ENCODE assay signal across 17 cellular contexts in the genomic region with DNA sequence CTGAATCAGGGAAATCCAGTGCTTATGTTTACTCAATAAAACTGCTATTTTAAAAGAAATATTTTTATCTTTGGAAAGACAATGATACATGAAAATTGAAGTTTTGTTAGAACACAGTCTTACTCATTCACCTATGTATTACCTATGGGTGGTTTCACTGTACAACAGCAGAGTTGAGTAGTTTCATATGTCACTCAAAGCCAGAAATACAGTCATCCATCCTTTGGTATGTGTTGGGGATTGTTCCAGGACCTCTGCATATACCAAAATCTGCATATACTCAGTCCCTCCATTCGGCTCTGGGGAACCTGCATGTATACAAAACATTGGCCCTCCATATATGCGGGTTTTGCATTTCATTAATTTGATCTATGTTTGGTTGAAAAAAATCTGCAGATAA.
DNase-seq lines count a peak whose midpoint lies in the region; ATAC-seq, FAIRE-seq and TF ChIP-seq lines count a peak whose summit lies in the region.
"Had no signal": no experiment of that assay in that cellular context is flagged by ENCODE, and none has a peak within 500 bp of the region (broad histone marks: within the 10 kb centered on the region; RNA-seq: fewer than 3 reads in every experiment).

No MANE protein-coding gene starts in this region.

- POLR2A ChIA-PET in activated CD8-positive, alpha-beta T cell treated with anti-CD3 and anti-CD28 coated beads for 36 hours (lab: Charles Lee) = no interaction called here
- POLR2A ChIA-PET in activated CD8-positive, alpha-beta T cell treated with anti-CD3 and anti-CD28 coated beads, Interleukin-2, amount 10 ng/mL, durations not matched to agents 7 days and 5 days (lab: Charles Lee) = no interaction called here
- POLR2A ChIA-PET in WTC11 (lab: Charles Lee) = no interaction called here

- no peak for DNase-seq in activated CD8-positive, alpha-beta T cell treated with anti-CD3 and anti-CD28 coated beads for 36 hours
- DNase-seq in activated CD8-positive, alpha-beta T cell treated with anti-CD3 and anti-CD28 coated beads, Interleukin-2, amount 10 ng/mL, durations not matched to agents 7 days and 5 days = no peak
- DNase-seq in GM12892 (ENCODE audit: insufficient read length) = no peak
- no peak for DNase-seq in stimulated activated effector memory CD8-positive, alpha-beta T cell treated with anti-CD3 and anti-CD28 coated beads, Interleukin-12 subunit alpha, Interleukin-12 subunit beta, amount 100 ng/mL, for 72 hours (ENCODE audit: low spot score in 2 of 2)
- no peak for DNase-seq in WTC11 (ENCODE audit: low spot score)
- DNase-seq in NCI-H2227 treated with DMSO at 0.1 percent for 48 hours (lab: John Stamatoyannopoulos, UW) = no peak
- DNase-seq in GM12891 (ENCODE audit: insufficient read length, low spot score) = no peak
- DNase-seq: 8988T; CD4-positive, alpha-beta memory T cell; DMS153; DMS79; GDM1; H9 had no signal

- H3K9me3 Mint-ChIP-seq in activated CD8-positive, alpha-beta T cell treated with anti-CD3 and anti-CD28 coated beads for 36 hours = peaks cover 4% of the 10 kb centered on the region
- peaks cover 5% of the 10 kb centered on the region for H3K9me3 Mint-ChIP-seq in activated CD8-positive, alpha-beta T cell treated with anti-CD3 and anti-CD28 coated beads, Interleukin-2, amount 10 ng/mL, durations not matched to agents 7 days and 5 days (ENCODE audit: insufficient read depth)
- H3K9me3 Mint-ChIP-seq in activated T-helper 17 cell treated with anti-CD3 and anti-CD28 coated beads, Interleukin-2, amount 50 U/mL, for 72 hours = peaks cover 8% of the 10 kb centered on the region
- peaks cover 15% of the 10 kb centered on the region for H3K9me3 Mint-ChIP-seq in stimulated activated effector memory CD8-positive, alpha-beta T cell treated with anti-CD3 and anti-CD28 coated beads, Interleukin-12 subunit alpha, Interleukin-12 subunit beta, amount 100 ng/mL, for 72 hours
- peaks cover 17% of the 10 kb centered on the region for H3K9me3 Mint-ChIP-seq in WTC11

- ATAC-seq in activated CD8-positive, alpha-beta T cell treated with anti-CD3 and anti-CD28 coated beads for 36 hours = peak; percentile 47
- no peak for ATAC-seq in activated CD8-positive, alpha-beta T cell treated with anti-CD3 and anti-CD28 coated beads, Interleukin-2, amount 10 ng/mL, durations not matched to agents 7 days and 5 days
- peak; percentile 80 for ATAC-seq in activated T-helper 17 cell treated with anti-CD3 and anti-CD28 coated beads, Interleukin-2, amount 50 U/mL, for 72 hours (replicated peaks)
- ATAC-seq in stimulated activated effector memory CD8-positive, alpha-beta T cell treated with anti-CD3 and anti-CD28 coated beads, Interleukin-12 subunit alpha, Interleukin-12 subunit beta, amount 100 ng/mL, for 72 hours = peak; percentile 58
- ATAC-seq in WTC11 = no peak

- H3K27ac Mint-ChIP-seq in activated CD8-positive, alpha-beta T cell treated with anti-CD3 and anti-CD28 coated beads for 36 hours = no peak overlapping the region
- H3K27ac Mint-ChIP-seq in activated CD8-positive, alpha-beta T cell treated with anti-CD3 and anti-CD28 coated beads, Interleukin-2, amount 10 ng/mL, durations not matched to agents 7 days and 5 days = no peak overlapping the region
- H3K27ac Mint-ChIP-seq in activated T-helper 17 cell treated with anti-CD3 and anti-CD28 coated beads, Interleukin-2, amount 50 U/mL, for 72 hours = no peak overlapping the region
- H3K27ac Mint-ChIP-seq in stimulated activated effector memory CD8-positive, alpha-beta T cell treated with anti-CD3 and anti-CD28 coated beads, Interleukin-12 subunit alpha, Interleukin-12 subunit beta, amount 100 ng/mL, for 72 hours = no peak overlapping the region
- H3K27ac Mint-ChIP-seq in WTC11 = no peak overlapping the region
- H3K27ac Mint-ChIP-seq: CD14-positive monocyte; CD4-positive, alpha-beta memory T cell; H9 had no signal

- CTCF ChIA-PET in activated CD8-positive, alpha-beta T cell treated with anti-CD3 and anti-CD28 coated beads for 36 hours (lab: Charles Lee) = no interaction called here
- CTCF ChIA-PET in activated CD8-positive, alpha-beta T cell treated with anti-CD3 and anti-CD28 coated beads, Interleukin-2, amount 10 ng/mL, durations not matched to agents 7 days and 5 days (lab: Charles Lee) = no interaction called here
- CTCF ChIA-PET in WTC11 (lab: Charles Lee) = no interaction called here

- peaks cover 3% of the 10 kb centered on the region for H3K36me3 Mint-ChIP-seq in activated CD8-positive, alpha-beta T cell treated with anti-CD3 and anti-CD28 coated beads for 36 hours (ENCODE audit: low read depth)
- no peaks in the 10 kb centered on the region for H3K36me3 Mint-ChIP-seq in activated CD8-positive, alpha-beta T cell treated with anti-CD3 and anti-CD28 coated beads, Interleukin-2, amount 10 ng/mL, durations not matched to agents 7 days and 5 days (ENCODE audit: low read depth)
- no peaks in the 10 kb centered on the region for H3K36me3 Mint-ChIP-seq in activated T-helper 17 cell treated with anti-CD3 and anti-CD28 coated beads, Interleukin-2, amount 50 U/mL, for 72 hours (ENCODE audit: low read depth)
- H3K36me3 Mint-ChIP-seq in stimulated activated effector memory CD8-positive, alpha-beta T cell treated with anti-CD3 and anti-CD28 coated beads, Interleukin-12 subunit alpha, Interleukin-12 subunit beta, amount 100 ng/mL, for 72 hours = no peaks in the 10 kb centered on the region
- H3K36me3 Mint-ChIP-seq in WTC11 = peaks cover 9% of the 10 kb centered on the region
- H3K36me3 Mint-ChIP-seq: CD14-positive monocyte had no signal

- H3K4me1 Mint-ChIP-seq in activated CD8-positive, alpha-beta T cell treated with anti-CD3 and anti-CD28 coated beads for 36 hours (ENCODE audit: low read depth) = no peaks in the 10 kb centered on the region
- H3K4me1 Mint-ChIP-seq in activated CD8-positive, alpha-beta T cell treated with anti-CD3 and anti-CD28 coated beads, Interleukin-2, amount 10 ng/mL, durations not matched to agents 7 days and 5 days (ENCODE audit: low read depth) = no peaks in the 10 kb centered on the region
- no peaks in the 10 kb centered on the region for H3K4me1 Mint-ChIP-seq in activated T-helper 17 cell treated with anti-CD3 and anti-CD28 coated beads, Interleukin-2, amount 50 U/mL, for 72 hours
- no peaks in the 10 kb centered on the region for H3K4me1 Mint-ChIP-seq in stimulated activated effector memory CD8-positive, alpha-beta T cell treated with anti-CD3 and anti-CD28 coated beads, Interleukin-12 subunit alpha, Interleukin-12 subunit beta, amount 100 ng/mL, for 72 hours
- no peaks in the 10 kb centered on the region; the same call in 1 of the 2 replicates for H3K4me1 Mint-ChIP-seq in WTC11
- H3K4me1 Mint-ChIP-seq: CD14-positive monocyte; CD4-positive, alpha-beta memory T cell; H9 had no signal

- TF ChIP-seq CTCF in activated CD8-positive, alpha-beta T cell treated with anti-CD3 and anti-CD28 coated beads for 36 hours (IDR thresholded peaks at IDR 0.05) = no peak
- no peak for TF ChIP-seq CTCF in WTC11 (IDR thresholded peaks at IDR 0.05)

- H3K4me3 Mint-ChIP-seq in activated CD8-positive, alpha-beta T cell treated with anti-CD3 and anti-CD28 coated beads for 36 hours = no peak overlapping the region
- no peak overlapping the region for H3K4me3 Mint-ChIP-seq in activated CD8-positive, alpha-beta T cell treated with anti-CD3 and anti-CD28 coated beads, Interleukin-2, amount 10 ng/mL, durations not matched to agents 7 days and 5 days
- no peak overlapping the region for H3K4me3 Mint-ChIP-seq in activated T-helper 17 cell treated with anti-CD3 and anti-CD28 coated beads, Interleukin-2, amount 50 U/mL, for 72 hours
- no peak overlapping the region for H3K4me3 Mint-ChIP-seq in stimulated activated effector memory CD8-positive, alpha-beta T cell treated with anti-CD3 and anti-CD28 coated beads, Interleukin-12 subunit alpha, Interleukin-12 subunit beta, amount 100 ng/mL, for 72 hours
- H3K4me3 Mint-ChIP-seq in WTC11 = no peak overlapping the region
- H3K4me3 Mint-ChIP-seq: CD14-positive monocyte; CD4-positive, alpha-beta memory T cell; H9 had no signal

- no peaks in the 10 kb centered on the region for H3K27me3 Mint-ChIP-seq in activated CD8-positive, alpha-beta T cell treated with anti-CD3 and anti-CD28 coated beads for 36 hours
- no peaks in the 10 kb centered on the region for H3K27me3 Mint-ChIP-seq in activated CD8-positive, alpha-beta T cell treated with anti-CD3 and anti-CD28 coated beads, Interleukin-2, amount 10 ng/mL, durations not matched to agents 7 days and 5 days (ENCODE audit: low read depth)
- no peaks in the 10 kb centered on the region for H3K27me3 Mint-ChIP-seq in activated T-helper 17 cell treated with anti-CD3 and anti-CD28 coated beads, Interleukin-2, amount 50 U/mL, for 72 hours
- no peaks in the 10 kb centered on the region; the same call in 1 of the 2 replicates for H3K27me3 Mint-ChIP-seq in WTC11 (ENCODE audit: low read depth)
- H3K27me3 Mint-ChIP-seq: CD4-positive, alpha-beta memory T cell had no signal

- TF ChIP-seq POLR2A in GM12892 (IDR thresholded peaks at IDR 0.05; ENCODE audit: low read depth, low read length) (no peak), GM12891 (IDR thresholded peaks at IDR 0.05; ENCODE audit: low read depth, low read length) (no peak)

- intact Hi-C loops in activated CD8-positive, alpha-beta T cell treated with anti-CD3 and anti-CD28 coated beads for 36 hours (cut with micrococcal nuclease) = no loop called here

- peak; percentile 14 for FAIRE-seq in GM12892 (lab: Jason Lieb, UNC)
- FAIRE-seq in GM12891 (lab: Jason Lieb, UNC) = no peak
- FAIRE-seq: GM19239, H1 had no signal

TF ChIP-seq in WTC11, 78 proteins besides CTCF, POLR2A, EP300 and RAD21 (continues in another document):
- TF ChIP-seq MYBL2 (CRISPR knock-in tag; IDR thresholded peaks at IDR 0.05) (no peak), ETV6 (CRISPR knock-in tag; IDR thresholded peaks at IDR 0.05) (no peak), TCF7 (CRISPR knock-in tag; IDR thresholded peaks at IDR 0.05; ENCODE audit: low read depth) (no peak), ZNF396 (CRISPR knock-in tag; IDR thresholded peaks at IDR 0.05; ENCODE audit: borderline replicate concordance) (no peak), ZNF263 (CRISPR knock-in tag; IDR thresholded peaks at IDR 0.05; ENCODE audit: low read depth) (no peak), PRRX2 (CRISPR knock-in tag; IDR thresholded peaks at IDR 0.05) (no peak), KAT7 (CRISPR knock-in tag; IDR thresholded peaks at IDR 0.05; ENCODE audit: borderline replicate concordance) (no peak), SMAD3 (CRISPR knock-in tag; IDR thresholded peaks at IDR 0.05; ENCODE audit: borderline replicate concordance) (no peak)

TF ChIP-seq in GM12891, 5 proteins besides CTCF, POLR2A, EP300 and RAD21:
- TF ChIP-seq POU2F2 (IDR thresholded peaks at IDR 0.05; ENCODE audit: low read depth, low read length) (no peak), PAX5 (IDR thresholded peaks at IDR 0.05; ENCODE audit: insufficient read depth, low read length, severe bottlenecking) (no peak), POLR2AphosphoS5 (IDR thresholded peaks at IDR 0.05; ENCODE audit: low read depth, low read length) (no peak), TAF1 (IDR thresholded peaks at IDR 0.05; ENCODE audit: low read depth, low read length) (no peak), SPI1 (IDR thresholded peaks at IDR 0.05; ENCODE audit: low read depth, low read length) (no peak)
TF ChIP-seq in GM12891: peak in this region for 0.

Comparison
In these comparisons a context has a peak if more than half of its experiments do, and no peak if none do; other contexts are left out.
1. ATAC-seq: peak in activated CD8-positive, alpha-beta T cell treated with anti-CD3 and anti-CD28 coated beads for 36 hours (single experiment), activated T-helper 17 cell treated with anti-CD3 and anti-CD28 coated beads, Interleukin-2, amount 50 U/mL, for 72 hours (single experiment) and stimulated activated effector memory CD8-positive, alpha-beta T cell treated with anti-CD3 and anti-CD28 coated beads, Interleukin-12 subunit alpha, Interleukin-12 subunit beta, amount 100 ng/mL, for 72 hours (single experiment); none in activated CD8-positive, alpha-beta T cell treated with anti-CD3 and anti-CD28 coated beads, Interleukin-2, amount 10 ng/mL, durations not matched to agents 7 days and 5 days (single experiment) and WTC11 (single experiment).